Comparison of ENCODE assay signal across 8 cellular contexts in the genomic region with DNA sequence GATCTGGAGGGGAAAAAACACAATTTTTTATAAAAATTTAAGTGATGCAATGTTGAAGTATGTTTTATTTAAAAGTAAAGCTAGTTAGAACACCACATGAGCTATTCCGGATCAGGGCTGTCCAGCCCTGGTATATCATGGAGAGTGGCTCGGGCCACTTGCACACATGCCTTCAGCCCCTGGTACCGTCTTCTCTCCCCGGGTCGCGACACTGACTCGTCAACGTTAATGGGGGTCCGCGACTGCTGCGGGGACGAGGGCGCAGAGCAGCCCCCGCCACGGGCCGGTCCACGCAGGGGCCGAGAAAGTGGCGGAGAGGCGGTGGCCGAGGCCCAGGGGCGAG.
DNase-seq lines count a peak whose midpoint lies in the region; ATAC-seq and TF ChIP-seq lines count a peak whose summit lies in the region.

No MANE protein-coding gene starts in this region.

- no peaks in the 10 kb centered on the region for H3K36me3 Mint-ChIP-seq in CD4-positive, alpha-beta memory T cell

- H3K4me3 Mint-ChIP-seq in CD4-positive, alpha-beta memory T cell, result peak overlapping the region; percentile 35 to 87 (median 70)

- no peak overlapping the region for H3K4me3 ChIP-seq in CD4-positive, alpha-beta memory T cell (ENCODE audit: low read length in 2 of 2)
- 0 out of 2 replicates have a peak overlapping the region, but pooled peaks have one; percentile 73 for H3K4me3 ChIP-seq in SK-N-MC
- H3K4me3 ChIP-seq in foreskin fibroblast (ENCODE audit: low read depth in 1 of 2, low read length in 2 of 2), result peak overlapping the region; percentile 58 to 61

- POLR2A ChIA-PET in CD4-positive, alpha-beta memory T cell (lab: Charles Lee; ENCODE audit: partially characterized antibody), result no interaction called here

- H3K4me1 ChIP-seq in CD4-positive, alpha-beta memory T cell (ENCODE audit: insufficient read depth, low read length), result peaks cover 16% of the 10 kb centered on the region

- no peak overlapping the region for H3K9ac ChIP-seq in SK-N-MC (ENCODE audit: insufficient read length)

- intact Hi-C loops in CD4-positive, alpha-beta memory T cell (cut with micrococcal nuclease), result no loop called here

- H3K27me3 ChIP-seq in CD4-positive, alpha-beta memory T cell (ENCODE audit: insufficient read depth, low read length), result peaks cover 17% of the 10 kb centered on the region

- ATAC-seq in omental fat pad (ENCODE audit: low FRiP score), result peak; percentile 19
- ATAC-seq in GM19397 (IDR thresholded peaks at IDR 0.05; ENCODE audit: unreplicated experiment), result no peak
- no peak for ATAC-seq in GM21423 (IDR thresholded peaks at IDR 0.05; ENCODE audit: unreplicated experiment)

- no peak overlapping the region for H3K27ac ChIP-seq in CD4-positive, alpha-beta memory T cell (ENCODE audit: low read depth, low read length)
- no peak overlapping the region for H3K27ac ChIP-seq in SK-N-MC

- CTCF ChIA-PET in CD4-positive, alpha-beta memory T cell (lab: Charles Lee; ENCODE audit: partially characterized antibody), result no interaction called here

- peaks cover 11 to 26% (median 20%) of the 10 kb centered on the region in 4 donors for H3K4me1 Mint-ChIP-seq in CD4-positive, alpha-beta memory T cell

- H3K27me3 Mint-ChIP-seq in CD4-positive, alpha-beta memory T cell, result peaks cover 42 to 44% of the 10 kb centered on the region in 2 donors

- H3K9me3 Mint-ChIP-seq in CD4-positive, alpha-beta memory T cell, result peaks cover 0 to 4% (median 0%) of the 10 kb centered on the region in 8 donors

- H3K9me3 ChIP-seq in CD4-positive, alpha-beta memory T cell (ENCODE audit: control insufficient read depth in 1 of 2, low read length in 2 of 2), result no peaks in the 10 kb centered on the region
- H3K9me3 ChIP-seq in SK-N-MC (ENCODE audit: low read depth, low read length), result no peaks in the 10 kb centered on the region

- TF ChIP-seq CTCF in foreskin fibroblast (IDR thresholded peaks at IDR 0.05; ENCODE audit: low read depth, low read length), result no peak
- TF ChIP-seq CTCF in omental fat pad (IDR thresholded peaks at IDR 0.05), result no peak

- no peaks in the 10 kb centered on the region for H3K36me3 ChIP-seq in CD4-positive, alpha-beta memory T cell (ENCODE audit: insufficient read depth, low read length)
- H3K36me3 ChIP-seq in SK-N-MC (ENCODE audit: insufficient read depth, low read length), result no peaks in the 10 kb centered on the region

- no peak overlapping the region for H3K27ac Mint-ChIP-seq in CD4-positive, alpha-beta memory T cell

- no peak for DNase-seq in CD4-positive, alpha-beta memory T cell
- DNase-seq in SK-N-MC (ENCODE audit: low read depth, low spot score) (no peak), foreskin fibroblast (peak; percentile 5 to 47), omental fat pad (ENCODE audit: low spot score) (no peak), HuH-7.5 (ENCODE audit: low spot score) (no peak), occipital lobe (lab: John Stamatoyannopoulos, UW) (no peak)

Comparison
In these comparisons a context has a peak if more than half of its experiments do, and no peak if none do; other contexts are left out.
1. DNase-seq: peak in foreskin fibroblast (2 of 2); none in CD4-positive, alpha-beta memory T cell (0 of 5), SK-N-MC (single experiment), omental fat pad (single experiment), HuH-7.5 (single experiment) and occipital lobe (single experiment).
2. H3K4me3 ChIP-seq: peak in SK-N-MC (single experiment) and foreskin fibroblast (2 of 2); none in CD4-positive, alpha-beta memory T cell (0 of 2).